ENCODE assay signal across 9 cellular contexts in genomic region chr17:57121308-57122042, GRCh38. TPM values are rescaled to one million over a fixed set of nuclear protein-coding genes. Genes with fewer than 3 reads are reported as not detected.
DNase-seq lines count a peak whose midpoint lies in the region; ATAC-seq and TF ChIP-seq lines count a peak whose summit lies in the region.
"Had no signal": no experiment of that assay in that cellular context is flagged by ENCODE, and none has a peak within 500 bp of the region (broad histone marks: within the 10 kb centered on the region; RNA-seq: fewer than 3 reads in every experiment).

No MANE protein-coding gene starts in this region.

- H4K20me1 ChIP-seq in H9 (ENCODE audit: control insufficient read depth, insufficient read depth, insufficient read length): no peaks in the 10 kb centered on the region

- no peaks in the 10 kb centered on the region for H3K9me3 Mint-ChIP-seq in H9

- no peak for ATAC-seq in upper lobe of right lung
- ATAC-seq in HG03039 (IDR thresholded peaks at IDR 0.05; ENCODE audit: unreplicated experiment): no peak

- H2BK5ac ChIP-seq in H9 (ENCODE audit: insufficient read length, low read length): no peak overlapping the region

- H3K4me1 Mint-ChIP-seq in H9: peaks cover 0 to 3% of the 10 kb centered on the region in 2 experiments; a peak in 2 of 4 replicates

- H3K4ac ChIP-seq in H9 (ENCODE audit: low read depth, low read length): no peak overlapping the region

- no peak overlapping the region for H4K8ac ChIP-seq in H9 (replicated peaks; ENCODE audit: insufficient read length, low read depth, low read length)

- H2BK20ac ChIP-seq in H9 (ENCODE audit: low read depth, low read length, poor library complexity, severe bottlenecking): no peak overlapping the region

- TF ChIP-seq CTCF in H9 (conservative IDR thresholded peaks at IDR 0.05) (peak; percentile 69), right atrium auricular region (IDR thresholded peaks at IDR 0.05) (peak; percentile 23 to 57), upper lobe of right lung (IDR thresholded peaks at IDR 0.05) (peak; percentile 25)

- H3K4me3 Mint-ChIP-seq in H9: no peak overlapping the region

- H3T11ph ChIP-seq in H9 (ENCODE audit: low read length): no peak overlapping the region

- H3K9ac ChIP-seq in H9 (ENCODE audit: extremely low read depth, insufficient read length, low read length): no peak overlapping the region

- no peak overlapping the region for H2AK5ac ChIP-seq in H9 (ENCODE audit: insufficient read length, low read length)

- intact Hi-C loops in upper lobe of right lung (cut with DNase I): no loop called here

- H3K79me2 ChIP-seq in H9 (ENCODE audit: insufficient read depth, low read length): no peaks in the 10 kb centered on the region

- no peak overlapping the region for H4K5ac ChIP-seq in H9 (ENCODE audit: insufficient read length, low read depth, low read length)

- no peak overlapping the region for H2BK15ac ChIP-seq in H9 (ENCODE audit: low read depth, low read length)

- H3K36me3 Mint-ChIP-seq in H9 (ENCODE audit: insufficient read depth in 1 of 3, low read depth in 3 of 3): peaks cover 47 to 87% (median 63%) of the 10 kb centered on the region in 3 experiments

- no peaks in the 10 kb centered on the region for H3K27me3 ChIP-seq in H9 (ENCODE audit: insufficient read depth, low read length)
- no peaks in the 10 kb centered on the region for H3K27me3 ChIP-seq in right atrium auricular region
- no peaks in the 10 kb centered on the region for H3K27me3 ChIP-seq in upper lobe of right lung
- H3K27me3 ChIP-seq: tibial nerve had no signal

- no peaks in the 10 kb centered on the region for H3K23me2 ChIP-seq in H9 (ENCODE audit: insufficient read length, low read depth, low read length, poor library complexity, severe bottlenecking)

- no peak overlapping the region for H3K18ac ChIP-seq in H9 (ENCODE audit: insufficient read length, low read depth, low read length)

- no peak overlapping the region for H4K91ac ChIP-seq in H9 (ENCODE audit: insufficient read length, low read depth, low read length)

- H2BK12ac ChIP-seq in H9 (ENCODE audit: insufficient read length, low read depth, low read length): no peak overlapping the region

- H3K14ac ChIP-seq in H9 (ENCODE audit: insufficient read depth, low read length): no peak overlapping the region

- WGBS in H9 (ENCODE audit: extremely low coverage, insufficient read length, low lambda C conversion rate): no CpG with 5 or more reads among the region's 12 CpGs

- H2AFZ ChIP-seq in H9 (ENCODE audit: low read length): no peak overlapping the region

- no peaks in the 10 kb centered on the region for H3K4me1 ChIP-seq in H9 (ENCODE audit: insufficient read depth, low read length)
- no peaks in the 10 kb centered on the region for H3K4me1 ChIP-seq in right atrium auricular region
- H3K4me1 ChIP-seq in upper lobe of right lung: no peaks in the 10 kb centered on the region

- H3K27me3 Mint-ChIP-seq in H9 (ENCODE audit: low read depth): no peaks in the 10 kb centered on the region

- H3K23ac ChIP-seq in H9 (ENCODE audit: insufficient read length, low read depth, low read length): no peak overlapping the region

- H3K79me1 ChIP-seq in H9 (ENCODE audit: insufficient read depth, low read depth, low read length, poor library complexity, severe bottlenecking): no peaks in the 10 kb centered on the region

- no peak overlapping the region for H3K4me2 ChIP-seq in H9 (ENCODE audit: insufficient read depth, insufficient read length, low read length)

- DNase-seq in AML-193 (lab: John Stamatoyannopoulos, UW) (peak; percentile 27 to 43), H9 (peak; percentile 72), UCSD-AML1 (lab: John Stamatoyannopoulos, UW; ENCODE audit: unreplicated experiment) (peak; percentile 22), right atrium auricular region (ENCODE audit: low spot score) (no peak), upper lobe of right lung (no peak), NCI-H2029 (lab: John Stamatoyannopoulos, UW) (no peak)
- DNase-seq in activated effector memory CD4-positive, alpha-beta T cell treated with Interleukin-2 at 50 U/mL for 16 hours: no peak

- no peak overlapping the region for H3K56ac ChIP-seq in H9 (ENCODE audit: insufficient read length, low read depth, low read length)

- H2BK120ac ChIP-seq in H9 (ENCODE audit: low read depth, low read length, poor library complexity, severe bottlenecking): no peak overlapping the region

- H3K4me3 ChIP-seq in right atrium auricular region (no peak overlapping the region), upper lobe of right lung (no peak overlapping the region)
- H3K4me3 ChIP-seq: tibial nerve had no signal

- H3K9me3 ChIP-seq in H9 (ENCODE audit: control insufficient read depth, low read depth, low read length) (no peaks in the 10 kb centered on the region), right atrium auricular region (no peaks in the 10 kb centered on the region), upper lobe of right lung (no peaks in the 10 kb centered on the region)
- H3K9me3 ChIP-seq: tibial nerve had no signal

- H3K27ac Mint-ChIP-seq in H9: peak overlapping the region in 1 of 3 experiments; percentile 65; a peak in 1 of 7 replicates

- no peak overlapping the region for H3K27ac ChIP-seq in H9 (ENCODE audit: insufficient read length, low read depth, low read length)
- H3K27ac ChIP-seq in right atrium auricular region: no peak overlapping the region
- no peak overlapping the region for H3K27ac ChIP-seq in upper lobe of right lung
- H3K27ac ChIP-seq: tibial nerve had no signal

- H3K36me3 ChIP-seq in right atrium auricular region (peaks cover 64% of the 10 kb centered on the region), upper lobe of right lung (peaks cover 80% of the 10 kb centered on the region)

RNA-seq across cellular contexts. Expression of gene AKAP1, which starts 36.4 kb away (rescaled TPM):
- total RNA-seq in H9 (2021): 61.2 and 65.4 TPM in 2 replicates
- 100 to 1,000 TPM in 1 of 2 donors, 10 to 100 TPM in 1; 90.4 to 139 TPM for total RNA-seq in right atrium auricular region
- total RNA-seq in upper lobe of right lung: 59.9 TPM

Comparison
In these comparisons a context has a peak if more than half of its experiments do, and no peak if none do; other contexts are left out.
1. DNase-seq: peak in AML-193 (2 of 2), H9 (single experiment) and UCSD-AML1 (single experiment); none in right atrium auricular region (single experiment), upper lobe of right lung (single experiment), NCI-H2029 (single experiment) and activated effector memory CD4-positive, alpha-beta T cell treated with Interleukin-2 at 50 U/mL for 16 hours (single experiment).
2. Peak in every context shown above with its lines, with median percentiles within 50 percentile points of each other: CTCF ChIP-seq.